1 cellular context compared by ENCODE assay signal in genomic region chr5:116492016-116492623, GRCh38.
TF ChIP-seq lines count a peak whose summit lies in the region.

No MANE protein-coding gene starts in this region.

TF ChIP-seq in K562, 482 proteins besides CTCF, POLR2A, EP300 and RAD21 (continued from another document):
- no peak for TF ChIP-seq RNF219 (CRISPR knock-in tag; IDR thresholded peaks at IDR 0.05)
- no peak for TF ChIP-seq REST (CRISPR knock-in tag; IDR thresholded peaks at IDR 0.05; ENCODE audit: low read depth)
- TF ChIP-seq RBM34 (IDR thresholded peaks at IDR 0.05; ENCODE audit: borderline replicate concordance, insufficient read depth, low read length): no peak
- TF ChIP-seq ZNF592 (IDR thresholded peaks at IDR 0.05): no peak
- TF ChIP-seq TSHZ1 (CRISPR knock-in tag; IDR thresholded peaks at IDR 0.05): no peak
- TF ChIP-seq MNT (conservative IDR thresholded peaks at IDR 0.05): no peak
- TF ChIP-seq SOX6 (IDR thresholded peaks at IDR 0.05): peak; percentile 18; the same call in 1 of the 2 replicates
- TF ChIP-seq TFAP4 (CRISPR knock-in tag; IDR thresholded peaks at IDR 0.05; ENCODE audit: borderline replicate concordance): no peak
